Comparison of ENCODE assay signal across 23 cellular contexts in the genomic region with DNA sequence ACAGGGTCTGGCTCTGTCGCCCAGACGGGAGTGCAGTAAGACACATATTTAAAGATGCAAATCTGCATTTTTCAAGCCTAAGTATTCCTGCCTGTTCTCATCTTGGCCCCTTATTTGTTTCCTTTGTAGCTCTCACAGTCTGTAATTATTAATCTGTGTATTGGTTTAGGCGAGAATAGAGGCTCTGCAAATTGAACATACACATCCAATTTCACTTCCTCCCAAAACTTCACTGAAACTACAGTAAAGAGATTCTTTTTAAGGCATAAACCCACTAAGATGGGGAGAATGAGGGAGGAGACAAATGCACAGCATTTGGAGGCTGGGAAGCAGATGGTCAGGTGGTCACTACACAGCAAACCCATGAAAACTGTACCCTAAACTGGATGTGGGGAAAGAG.
"Had no signal": no experiment of that assay in that cellular context is flagged by ENCODE, and none has a peak within 500 bp of the region (broad histone marks: within the 10 kb centered on the region; RNA-seq: fewer than 3 reads in every experiment).

No MANE protein-coding gene starts in this region.

- H3K36me3 Mint-ChIP-seq: activated CD8-positive, alpha-beta memory T cell treated with anti-CD3 and anti-CD28 coated beads, Interleukin-2, amount 10 ng/mL, durations not matched to agents 7 days and 5 days; activated naive CD8-positive, alpha-beta T cell treated with anti-CD3 and anti-CD28 coated beads for 36 hours; T-cell had no signal

- DNase-seq: activated CD4-positive, alpha-beta T cell treated with anti-CD3 and anti-CD28 coated beads for 4 hours; activated CD4-positive, alpha-beta T cell treated with anti-CD3 and anti-CD28 coated beads, Interleukin-2, amount 50 U/mL, for 4 hours; activated CD8-positive, alpha-beta memory T cell treated with anti-CD3 and anti-CD28 coated beads, Interleukin-2, amount 10 ng/mL, durations not matched to agents 7 days and 5 days; activated gamma-delta T cell; activated naive CD4-positive, alpha-beta T cell treated with anti-CD3 and anti-CD28 coated beads for 36 hours; activated naive CD8-positive, alpha-beta T cell treated with anti-CD3 and anti-CD28 coated beads for 36 hours; activated T-cell treated with anti-CD3 and anti-CD28 coated beads, Interleukin-2, amount 50 U/mL, for 24 hours; cerebellar nuclear complex; Karpas-422; MM.1S; NCI-H1092 treated with DMSO at 0.1 percent for 48 hours; NCI-H1417 treated with DMSO at 0.1 percent for 48 hours; NCI-H1694; NCI-H2029; NCI-H345; NCI-H510A; NCI-H526 treated with DMSO at 0.1 percent for 48 hours; NCI-H82; SIG-M5; T-cell had no signal

- ATAC-seq: activated CD4-positive, CD25-positive, alpha-beta regulatory T cell treated with anti-CD3 and anti-CD28 coated beads, Interleukin-2, amount 50 U/mL, for 24 hours; activated CD8-positive, alpha-beta memory T cell treated with anti-CD3 and anti-CD28 coated beads, Interleukin-2, amount 10 ng/mL, durations not matched to agents 7 days and 5 days; K562; T-cell had no signal

- H3K27me3 Mint-ChIP-seq: activated CD8-positive, alpha-beta memory T cell treated with anti-CD3 and anti-CD28 coated beads, Interleukin-2, amount 10 ng/mL, durations not matched to agents 7 days and 5 days; activated naive CD8-positive, alpha-beta T cell treated with anti-CD3 and anti-CD28 coated beads for 36 hours; activated T-cell treated with anti-CD3 and anti-CD28 coated beads, Interleukin-2, amount 50 U/mL, for 24 hours; T-cell had no signal

- H3K4me1 Mint-ChIP-seq: T-cell had no signal

- H3K4me3 Mint-ChIP-seq: activated CD8-positive, alpha-beta memory T cell treated with anti-CD3 and anti-CD28 coated beads, Interleukin-2, amount 10 ng/mL, durations not matched to agents 7 days and 5 days; activated naive CD4-positive, alpha-beta T cell treated with anti-CD3 and anti-CD28 coated beads for 36 hours; activated naive CD8-positive, alpha-beta T cell treated with anti-CD3 and anti-CD28 coated beads for 36 hours; activated T-cell treated with anti-CD3 and anti-CD28 coated beads, Interleukin-2, amount 50 U/mL, for 24 hours; activated T-helper 1 cell treated with anti-CD3 and anti-CD28 coated beads, Interleukin-12 subunit alpha, Interleukin-12 subunit beta, Interleukin-2, Interleukin-4 antibody, amounts not matched to agents 30 ng/mL and 10 ng/mL and 1 ng/mL, durations not matched to agents 14 hours and 24 hours and 36 hours; T-cell had no signal

- H3K27ac Mint-ChIP-seq: activated CD8-positive, alpha-beta memory T cell treated with anti-CD3 and anti-CD28 coated beads, Interleukin-2, amount 10 ng/mL, durations not matched to agents 7 days and 5 days; activated naive CD4-positive, alpha-beta T cell treated with anti-CD3 and anti-CD28 coated beads for 36 hours; activated naive CD8-positive, alpha-beta T cell treated with anti-CD3 and anti-CD28 coated beads for 36 hours; activated T-cell treated with anti-CD3 and anti-CD28 coated beads, Interleukin-2, amount 50 U/mL, for 24 hours; activated T-helper 1 cell treated with anti-CD3 and anti-CD28 coated beads, Interleukin-12 subunit alpha, Interleukin-12 subunit beta, Interleukin-2, Interleukin-4 antibody, amounts not matched to agents 30 ng/mL and 10 ng/mL and 1 ng/mL, durations not matched to agents 14 hours and 24 hours and 36 hours; T-cell had no signal

- H3K9me3 Mint-ChIP-seq: activated naive CD4-positive, alpha-beta T cell treated with anti-CD3 and anti-CD28 coated beads for 36 hours; activated naive CD8-positive, alpha-beta T cell treated with anti-CD3 and anti-CD28 coated beads for 36 hours; activated T-cell treated with anti-CD3 and anti-CD28 coated beads, Interleukin-2, amount 50 U/mL, for 24 hours; activated T-helper 1 cell treated with anti-CD3 and anti-CD28 coated beads, Interleukin-12 subunit alpha, Interleukin-12 subunit beta, Interleukin-2, Interleukin-4 antibody, amounts not matched to agents 30 ng/mL and 10 ng/mL and 1 ng/mL, durations not matched to agents 14 hours and 24 hours and 36 hours; T-cell had no signal
